ENCODE assay signal across 8 cellular contexts in genomic region chr15:92917606-92918407, GRCh38. TPM values are rescaled to one million over a fixed set of nuclear protein-coding genes. Genes with fewer than 3 reads are reported as not detected.
DNase-seq lines count a peak whose midpoint lies in the region; ATAC-seq, FAIRE-seq and TF ChIP-seq lines count a peak whose summit lies in the region.

No MANE protein-coding gene starts in this region.

- TF ChIP-seq CTCF in neutrophil (IDR thresholded peaks at IDR 0.05), result peak; percentile 92

- intact Hi-C loops in activated naive CD4-positive, alpha-beta T cell treated with anti-CD3 and anti-CD28 coated beads for 36 hours (cut with micrococcal nuclease), result loop anchor here (1.0 kb wide), 6 partner anchors 14 to 121 kb away; no protein-coding TSS in a partner anchor

- H3K36me3 Mint-ChIP-seq in activated naive CD4-positive, alpha-beta T cell treated with anti-CD3 and anti-CD28 coated beads for 36 hours (ENCODE audit: low read depth), result peaks cover 54% of the 10 kb centered on the region

- peak; percentile 77 for DNase-seq in AG08396 (ENCODE audit: low spot score)
- peak; percentile 91 for DNase-seq in MV-4-11 (lab: John Stamatoyannopoulos, UW)
- peak; percentile 91 to 93 for DNase-seq in SJSA1 (ENCODE audit: low read depth in 1 of 2, low spot score in 2 of 2)
- peak; percentile 98 for DNase-seq in activated naive CD4-positive, alpha-beta T cell treated with anti-CD3 and anti-CD28 coated beads for 36 hours
- DNase-seq in frontal cortex (ENCODE audit: low spot score in 2 of 2), result peak; percentile 33 to 54
- peak; percentile 91 for DNase-seq in stromal cell of bone marrow (ENCODE audit: low read depth)

- H3K4me1 Mint-ChIP-seq in activated naive CD4-positive, alpha-beta T cell treated with anti-CD3 and anti-CD28 coated beads for 36 hours (ENCODE audit: low read depth), result peaks cover 85% of the 10 kb centered on the region

- CTCF ChIA-PET in activated naive CD4-positive, alpha-beta T cell treated with anti-CD3 and anti-CD28 coated beads for 36 hours (lab: Charles Lee), result interaction anchor here (0.6 to 8.8 kb wide), 10 partner anchors 11 to 120 kb away, joined by 3 to 61 read pairs (median 5); no protein-coding TSS in a partner anchor

- H3K27me3 ChIP-seq in SJSA1 (replicated peaks), result no peaks in the 10 kb centered on the region
- no peaks in the 10 kb centered on the region for H3K27me3 ChIP-seq in neutrophil

- peaks cover 58% of the 10 kb centered on the region for H3K36me3 ChIP-seq in SJSA1
- H3K36me3 ChIP-seq in neutrophil, result no peaks in the 10 kb centered on the region

- no peaks in the 10 kb centered on the region for H3K9me3 ChIP-seq in SJSA1 (replicated peaks)
- H3K9me3 ChIP-seq in neutrophil, result no peaks in the 10 kb centered on the region

- peak overlapping the region; percentile 98 for H3K27ac Mint-ChIP-seq in activated naive CD4-positive, alpha-beta T cell treated with anti-CD3 and anti-CD28 coated beads for 36 hours

- ATAC-seq in GM21367 (IDR thresholded peaks at IDR 0.05; ENCODE audit: unreplicated experiment), result peak; percentile 41

- H3K4me1 ChIP-seq in SJSA1 (replicated peaks) (peaks cover 50% of the 10 kb centered on the region), neutrophil (ENCODE audit: control insufficient read depth in 1 of 2, insufficient read depth in 1 of 2, low read depth in 1 of 2, low read length in 1 of 2) (peaks cover 80% of the 10 kb centered on the region in 2 experiments)

- no peak overlapping the region for H3K4me3 ChIP-seq in SJSA1
- H3K4me3 ChIP-seq in neutrophil (ENCODE audit: low read depth in 1 of 2, low read length in 1 of 2), result peak overlapping the region; percentile 30 to 37

- no peaks in the 10 kb centered on the region for H3K9me3 Mint-ChIP-seq in activated naive CD4-positive, alpha-beta T cell treated with anti-CD3 and anti-CD28 coated beads for 36 hours

- FAIRE-seq in frontal cortex (lab: Jason Lieb, UNC), result peak; percentile 15

- no peaks in the 10 kb centered on the region for H3K27me3 Mint-ChIP-seq in activated naive CD4-positive, alpha-beta T cell treated with anti-CD3 and anti-CD28 coated beads for 36 hours (ENCODE audit: low read depth)

- peak overlapping the region; percentile 65 for H3K27ac ChIP-seq in SJSA1
- peak overlapping the region; percentile 96 for H3K27ac ChIP-seq in neutrophil

- peak overlapping the region; percentile 41 for H3K4me3 Mint-ChIP-seq in activated naive CD4-positive, alpha-beta T cell treated with anti-CD3 and anti-CD28 coated beads for 36 hours

RNA-seq across cellular contexts. Expression of gene CHD2, which starts 17.7 kb away (rescaled TPM):
- 37.6 and 43.7 TPM in 2 replicates for total RNA-seq in SJSA1 (2014; rRNA removed; shearing (Covaris generic))
- total RNA-seq in activated naive CD4-positive, alpha-beta T cell treated with anti-CD3 and anti-CD28 coated beads for 36 hours, result 100 to 1,000 TPM; 164 to 185 TPM
- 108 TPM for total RNA-seq in frontal cortex

Comparison
In these comparisons a context has a peak if more than half of its experiments do, and no peak if none do; other contexts are left out.
1. DNase-seq: peak in every context shown above with its lines; median percentile 98 in activated naive CD4-positive, alpha-beta T cell treated with anti-CD3 and anti-CD28 coated beads for 36 hours; 92 in SJSA1; 91 in MV-4-11; 91 in stromal cell of bone marrow; 77 in AG08396; 44 in frontal cortex.